Comparison of ENCODE assay signal across 12 cellular contexts in genomic region chr14:24338843-24339242, GRCh38. TPM values are rescaled to one million over a fixed set of nuclear protein-coding genes. Genes with fewer than 3 reads are reported as not detected.
DNase-seq lines count a peak whose midpoint lies in the region; ATAC-seq, FAIRE-seq and TF ChIP-seq lines count a peak whose summit lies in the region.
"Had no signal": no experiment of that assay in that cellular context is flagged by ENCODE, and none has a peak within 500 bp of the region (broad histone marks: within the 10 kb centered on the region; RNA-seq: fewer than 3 reads in every experiment).

No MANE protein-coding gene starts in this region.

- H3K4me3 ChIP-seq in heart right ventricle (peak overlapping the region; percentile 16 to 67 (median 54)), GM12878 (peak overlapping the region; percentile 93), uterus (peak overlapping the region; percentile 18 to 31), lower leg skin (ENCODE audit: low read depth, poor library complexity, severe bottlenecking) (no peak overlapping the region)

- no peak for TF ChIP-seq POLR2A in GM12878 (IDR thresholded peaks at IDR 0.05; ENCODE audit: low read depth, low read length)
- no peak for TF ChIP-seq POLR2A in uterus (IDR thresholded peaks at IDR 0.05)
- no peak for TF ChIP-seq POLR2A in lower leg skin (IDR thresholded peaks at IDR 0.05)

- peak overlapping the region in 2 of 6 donors; percentile 33 to 67 for H3K27ac Mint-ChIP-seq in naive B cell

- H3K36me3 ChIP-seq in heart right ventricle (peaks cover 0 to 26% (median 0%) of the 10 kb centered on the region in 9 donors), GM12878 (ENCODE audit: control insufficient read depth in 2 of 2, insufficient read depth in 2 of 2, low read length in 1 of 2) (no peaks in the 10 kb centered on the region; a peak in 1 of 4 replicates), uterus (no peaks in the 10 kb centered on the region)
- H3K36me3 ChIP-seq: BE2C had no signal

- intact Hi-C loops in heart right ventricle (cut with DNase I): no loop called here
- intact Hi-C loops in cardiac septum (cut with DNase I): no loop called here
- intact Hi-C loops in GM12878 (cut with micrococcal nuclease; ENCODE audit: unreplicated experiment): no loop called here
- intact Hi-C loops in uterus (cut with DNase I; ENCODE audit: low total_unique reads): loop anchor here (10.0 kb wide), 1 partner anchor 96 kb away; no protein-coding TSS in a partner anchor
- intact Hi-C loops in lower leg skin (cut with DNase I; ENCODE audit: low total_unique reads): no loop called here

- peaks cover 23 to 37% (median 30%) of the 10 kb centered on the region in 3 donors for H3K4me1 Mint-ChIP-seq in naive B cell

- DNase-seq in heart right ventricle (no peak), cardiac septum (ENCODE audit: low spot score) (no peak), GM12878 (ENCODE audit: low read depth, low spot score) (no peak), naive B cell (no peak), uterus (no peak), lower leg skin (ENCODE audit: low spot score in 2 of 2) (no peak), NCI-H2196 treated with DMSO at 0.1 percent for 48 hours (lab: John Stamatoyannopoulos, UW; ENCODE audit: unreplicated experiment) (no peak), GF-D8 (lab: John Stamatoyannopoulos, UW) (no peak)
- DNase-seq: BE2C, NCI-H2029 treated with DMSO at 0.1 percent for 48 hours had no signal

- peak overlapping the region in 7 of 10 donors; percentile 13 to 91 (median 66) for H3K27ac ChIP-seq in heart right ventricle
- no peak overlapping the region for H3K27ac ChIP-seq in GM12878 (ENCODE audit: control insufficient read depth, insufficient read depth)
- H3K27ac ChIP-seq in uterus: no peak overlapping the region
- H3K27ac ChIP-seq: SK-N-MC had no signal

- H3K4me1 ChIP-seq in heart right ventricle (peaks cover 8 to 54% (median 35%) of the 10 kb centered on the region in 9 donors), GM12878 (ENCODE audit: control insufficient read depth, insufficient read depth, low read length) (peaks cover 12% of the 10 kb centered on the region), uterus (peaks cover 0 to 8% of the 10 kb centered on the region in 2 donors)
- H3K4me1 ChIP-seq: BE2C had no signal

- SMC1A ChIA-PET in GM12878 (lab: Charles Lee; ENCODE audit: uncharacterized antibody, unreplicated experiment): interaction anchor here (1.0 to 7.7 kb wide), 4 partner anchors 9 to 95 kb away, joined by 3 to 73 read pairs (median 7); partner anchors contain the start of gene KHNYN

- peaks cover 4 to 18% of the 10 kb centered on the region in 2 donors for H3K36me3 Mint-ChIP-seq in naive B cell

- RAD21 ChIA-PET in GM12878 (lab: Charles Lee; ENCODE audit: unreplicated experiment): interaction anchor here (1.6 to 5.7 kb wide), 3 partner anchors 27 to 92 kb away, joined by 3 to 45 read pairs (median 15); partner anchors contain the start of genes CBLN3 and KHNYN

- H3K9me3 Mint-ChIP-seq in naive B cell: peaks cover 0 to 1% (median 0%) of the 10 kb centered on the region in 7 donors

- no peak overlapping the region; the same call in 1 of the 2 replicates for H2AFZ ChIP-seq in GM12878 (ENCODE audit: control insufficient read depth, low read depth, low read length)

- TF ChIP-seq EP300 in GM12878 (IDR thresholded peaks at IDR 0.05; ENCODE audit: borderline replicate concordance in 1 of 2, control insufficient read depth in 1 of 2, low read depth in 2 of 2, low read length in 2 of 2): no peak

- ATAC-seq in heart right ventricle (no peak), GM12878 (no peak), naive B cell (ENCODE audit: low read depth in 2 of 2) (no peak)

- H3K9me3 ChIP-seq in heart right ventricle (no peaks in the 10 kb centered on the region), GM12878 (replicated peaks; ENCODE audit: control insufficient read depth, insufficient read depth, low read length) (no peaks in the 10 kb centered on the region), uterus (no peaks in the 10 kb centered on the region)
- H3K9me3 ChIP-seq: BE2C had no signal

- H3K4me3 Mint-ChIP-seq in naive B cell: peak overlapping the region; percentile 88 to 98 (median 96)

- H3K27me3 ChIP-seq in heart right ventricle: peaks cover 0 to 48% (median 26%) of the 10 kb centered on the region in 7 donors
- peaks cover 0 to 9% of the 10 kb centered on the region in 2 experiments; a peak in 2 of 4 replicates for H3K27me3 ChIP-seq in GM12878 (replicated peaks in 1 of 2; ENCODE audit: control insufficient read depth in 2 of 2, insufficient read depth in 2 of 2, low read length in 1 of 2)
- peaks cover 0 to 20% of the 10 kb centered on the region in 2 donors for H3K27me3 ChIP-seq in uterus

- H3K4me2 ChIP-seq in GM12878 (ENCODE audit: control insufficient read depth, insufficient read depth): peak overlapping the region; percentile 84

- TF ChIP-seq CTCF in heart right ventricle (IDR thresholded peaks at IDR 0.05) (no peak), GM12878 (IDR thresholded peaks at IDR 0.05 in 2 of 3, conservative IDR thresholded peaks at IDR 0.05 in 1 of 3; ENCODE audit: control insufficient read depth in 2 of 3, extremely low read depth in 1 of 3, insufficient read depth in 1 of 3, low read depth in 3 of 3, low read length in 3 of 3) (no peak), uterus (IDR thresholded peaks at IDR 0.05) (no peak), lower leg skin (IDR thresholded peaks at IDR 0.05) (no peak)

- H3K27me3 Mint-ChIP-seq in naive B cell: peaks cover 17 to 26% (median 17%) of the 10 kb centered on the region in 3 donors

- in situ Hi-C loops in GM12878 (cut with MboI): no loop called here

- no peaks in the 10 kb centered on the region for H3K79me2 ChIP-seq in GM12878 (ENCODE audit: control insufficient read depth, insufficient read depth, low read length)

- no peak for TF ChIP-seq RAD21 in GM12878 (IDR thresholded peaks at IDR 0.05; ENCODE audit: insufficient read depth, low read depth, low read length)

- no peak for FAIRE-seq in GM12878 (lab: Jason Lieb, UNC)
- FAIRE-seq: endometrium had no signal

- no peak overlapping the region for H3K9ac ChIP-seq in GM12878 (ENCODE audit: control insufficient read depth, insufficient read depth, low read length)

- H4K20me1 ChIP-seq in GM12878 (ENCODE audit: control insufficient read depth, insufficient read depth): no peaks in the 10 kb centered on the region

- CTCF ChIA-PET in GM12878 (lab: Yijun Ruan, JAX): interaction anchor here (1.2 to 16.6 kb wide), 6 partner anchors 10 to 101 kb away, joined by 3 to 452 read pairs (median 11); partner anchors contain the start of genes CBLN3, KHNYN, SDR39U1 and TINF2

- WGBS in heart right ventricle, 2 donors: 68 to 75% methylated on average over 14 of the region's 14 CpGs
- 78% methylated on average over 14 of the region's 14 CpGs for WGBS in GM12878 (ENCODE audit: insufficient coverage, insufficient replicate concordance, low lambda C conversion rate, missing lambda C conversion rate)
- WGBS in lower leg skin, 2 donors: 69 to 80% methylated on average over 11 to 14 of the region's 14 CpGs

- POLR2A ChIA-PET in GM12878 (lab: Charles Lee): interaction anchor here (1.1 to 4.7 kb wide), 5 partner anchors 19 to 103 kb away, joined by 3 to 23 read pairs (median 5); partner anchors contain the start of genes CBLN3 and KHNYN

- no TSS peak for BruUV-seq in GM12878 (replicated peaks; lab: Mats Ljungman, UMichigan)

RNA-seq across cellular contexts. Expression of gene RIPK3, which starts 0.9 kb away (rescaled TPM):
- total RNA-seq in heart right ventricle (1 to 10 TPM; 1.7 to 4.9 (median 3.5) TPM), cardiac septum (3.5 TPM), GM12878 (2014; rRNA removed) (10.7 and 11.6 TPM in 2 replicates), GM12878 (2014; rRNA removed; fragmentation: Illumina TruSeq; extraction: Trizol) (8.3 and 8.6 TPM in 2 replicates), GM12878 (2021) (11.2 and 12.8 TPM in 2 replicates), uterus (100 to 1,000 TPM in 1 of 4 donors, 1 to 10 TPM in 2, under 1 TPM in 1; 0.29 to 123 (median 6.0) TPM), lower leg skin (10 to 100 TPM in 1 of 4 donors, 1 to 10 TPM in 3; 6.3 to 18.0 (median 7.2) TPM)
- polyA plus RNA-seq in heart right ventricle (1 to 10 TPM; 4.9 to 7.1 TPM), GM12878 (2011; rRNA removed) (4.4 and 6.5 TPM in 2 replicates), GM12878 (2014; fragmentation: Illumina TruSeq; extraction: Trizol) (7.4 and 8.3 TPM in 2 replicates), GM12878 (2014; fragmentation: Nextera tagmentation; extraction: Ambion mirVana) (1 to 10 TPM; 2.0 to 2.7 TPM), GM12878 (2014; rRNA removed) (13.6 and 17.1 TPM in 2 replicates), GM12878 (2016; fragmentation: Nextera tagmentation; extraction: Ambion mirVana) (1 to 10 TPM; 7.5 to 8.0 TPM), naive B cell (ENCODE audit: low read depth in 6 of 6) (10 to 100 TPM in 2 of 6 donors, 1 to 10 TPM in 3, not detected in 1; 7.7 to 12.9 (median 9.3) TPM)
- total RNA-seq in GM12878 (2013; cell fraction: nucleolus; rRNA removed): 35.9 and 37.3 TPM in 2 replicates
- polyA plus RNA-seq in GM12878 (2011; ENCODE audit: low read depth): 4.4 TPM
- polyA plus RNA-seq in GM12878 (2011; cell fraction: cytosol; rRNA removed): 5.2 and 7.4 TPM in 2 replicates
- polyA plus RNA-seq in GM12878 (2011; cell fraction: nucleus; rRNA removed): 31.0 and 36.7 TPM in 2 replicates
- polyA plus RNA-seq in GM12878 (2012): 6.6 and 8.2 TPM in 2 replicates
- polyA minus RNA-seq in GM12878 (2011; rRNA and poly(A)+ RNA removed): 4.5 and 9.0 TPM in 2 replicates
- polyA minus RNA-seq in GM12878 (2011; cell fraction: cytosol; rRNA and poly(A)+ RNA removed): 1.3 and 2.7 TPM in 2 replicates
- 23.9 and 29.9 TPM in 2 replicates for polyA minus RNA-seq in GM12878 (2011; cell fraction: nucleus; rRNA and poly(A)+ RNA removed)

RNA-seq across cellular contexts. Expression of gene ADCY4, which starts 4.0 kb away (rescaled TPM):
- total RNA-seq in heart right ventricle (10 to 100 TPM; 17.4 to 37.0 (median 22.9) TPM), cardiac septum (71.9 TPM), GM12878 (2014; rRNA removed) (0.11 and 0.23 TPM in 2 replicates), GM12878 (2014; rRNA removed; fragmentation: Illumina TruSeq; extraction: Trizol) (0.46 TPM in 1 of 2 replicates, not detected in the other), GM12878 (2021) (0.87 and 1.0 TPM in 2 replicates), uterus (100 to 1,000 TPM in 2 of 4 donors, 10 to 100 TPM in 2; 22.8 to 138 (median 86.1) TPM), lower leg skin (10 to 100 TPM in 3 of 4 donors, 1 to 10 TPM in 1; 6.7 to 22.8 (median 16.5) TPM)
- polyA plus RNA-seq in heart right ventricle (100 to 1,000 TPM in 1 of 2 donors, 10 to 100 TPM in 1; 23.1 to 104 TPM), GM12878 (2011; rRNA removed) (0.09 and 0.34 TPM in 2 replicates), GM12878 (2014; fragmentation: Illumina TruSeq; extraction: Trizol) (0.21 and 0.60 TPM in 2 replicates), GM12878 (2014; fragmentation: Nextera tagmentation; extraction: Ambion mirVana) (under 1 TPM; 0.05 to 0.11 TPM), GM12878 (2014; rRNA removed) (0.19 and 1.1 TPM in 2 replicates), GM12878 (2016; fragmentation: Nextera tagmentation; extraction: Ambion mirVana) (under 1 TPM; 0.21 to 0.33 TPM), naive B cell (ENCODE audit: low read depth in 6 of 6) (under 1 TPM in 3 of 6 donors, not detected in 3; 0.29 to 0.53 (median 0.32) TPM)
- 6.1 and 8.0 TPM in 2 replicates for total RNA-seq in GM12878 (2013; cell fraction: nucleolus; rRNA removed)
- 0.38 TPM for polyA plus RNA-seq in GM12878 (2011; ENCODE audit: low read depth)
- 0.12 and 0.23 TPM in 2 replicates for polyA plus RNA-seq in GM12878 (2011; cell fraction: cytosol; rRNA removed)
- 3.5 and 6.1 TPM in 2 replicates for polyA plus RNA-seq in GM12878 (2011; cell fraction: nucleus; rRNA removed)
- 1.0 and 1.3 TPM in 2 replicates for polyA plus RNA-seq in GM12878 (2012)
- polyA minus RNA-seq in GM12878 (2011; rRNA and poly(A)+ RNA removed): 0.82 and 1.0 TPM in 2 replicates
- not detected in 2 replicates for polyA minus RNA-seq in GM12878 (2011; cell fraction: cytosol; rRNA and poly(A)+ RNA removed)
- polyA minus RNA-seq in GM12878 (2011; cell fraction: nucleus; rRNA and poly(A)+ RNA removed): 0.73 and 2.0 TPM in 2 replicates

RNA-seq across cellular contexts. Expression of gene LTB4R, which starts 27.5 kb away (rescaled TPM):
- total RNA-seq in heart right ventricle: 1 to 10 TPM in 7 of 10 donors, under 1 TPM in 3; 0.76 to 3.1 (median 1.8) TPM
- polyA plus RNA-seq in heart right ventricle: 1 to 10 TPM; 3.2 to 3.7 TPM
- 1.8 TPM for total RNA-seq in cardiac septum
- total RNA-seq in GM12878 (2013; cell fraction: nucleolus; rRNA removed): 13.4 and 13.7 TPM in 2 replicates
- 4.9 and 10.8 TPM in 2 replicates for total RNA-seq in GM12878 (2014; rRNA removed)
- 2.9 and 3.1 TPM in 2 replicates for total RNA-seq in GM12878 (2014; rRNA removed; fragmentation: Illumina TruSeq; extraction: Trizol)
- total RNA-seq in GM12878 (2021): 6.8 and 9.2 TPM in 2 replicates
- polyA plus RNA-seq in GM12878 (2011; ENCODE audit: low read depth): 3.4 TPM
- polyA plus RNA-seq in GM12878 (2011; rRNA removed): 3.9 and 4.8 TPM in 2 replicates
- 2.9 and 6.0 TPM in 2 replicates for polyA plus RNA-seq in GM12878 (2011; cell fraction: cytosol; rRNA removed)
- polyA plus RNA-seq in GM12878 (2011; cell fraction: nucleus; rRNA removed): 77.6 and 82.4 TPM in 2 replicates
- 6.1 and 6.6 TPM in 2 replicates for polyA plus RNA-seq in GM12878 (2012)
- 7.8 and 10.6 TPM in 2 replicates for polyA plus RNA-seq in GM12878 (2014; fragmentation: Illumina TruSeq; extraction: Trizol)
- polyA plus RNA-seq in GM12878 (2014; fragmentation: Nextera tagmentation; extraction: Ambion mirVana): 1 to 10 TPM; 1.2 to 1.7 TPM
- polyA plus RNA-seq in GM12878 (2014; rRNA removed): 14.0 and 18.3 TPM in 2 replicates
- 1 to 10 TPM; 3.1 to 3.2 TPM for polyA plus RNA-seq in GM12878 (2016; fragmentation: Nextera tagmentation; extraction: Ambion mirVana)
- polyA minus RNA-seq in GM12878 (2011; rRNA and poly(A)+ RNA removed): 2.3 and 5.1 TPM in 2 replicates
- 1.6 and 2.1 TPM in 2 replicates for polyA minus RNA-seq in GM12878 (2011; cell fraction: cytosol; rRNA and poly(A)+ RNA removed)
- polyA minus RNA-seq in GM12878 (2011; cell fraction: nucleus; rRNA and poly(A)+ RNA removed): 7.6 and 11.2 TPM in 2 replicates
- polyA plus RNA-seq in naive B cell (ENCODE audit: low read depth in 6 of 6): 1 to 10 TPM; 1.4 to 2.4 (median 2.1) TPM
- total RNA-seq in uterus: 10 to 100 TPM in 1 of 4 donors, 1 to 10 TPM in 3; 3.7 to 19.5 (median 5.6) TPM
- total RNA-seq in lower leg skin: 100 to 1,000 TPM in 1 of 4 donors, 10 to 100 TPM in 3; 58.9 to 118 (median 70.9) TPM

RNA-seq across cellular contexts. Expression of gene LTB4R2, which starts 28.9 kb away (rescaled TPM):
- total RNA-seq in heart right ventricle (1 to 10 TPM in 7 of 10 donors, under 1 TPM in 3; 0.68 to 2.4 (median 1.3) TPM), cardiac septum (2.2 TPM), GM12878 (2014; rRNA removed) (7.8 and 10.0 TPM in 2 replicates), GM12878 (2014; rRNA removed; fragmentation: Illumina TruSeq; extraction: Trizol) (2.6 and 2.8 TPM in 2 replicates), GM12878 (2021) (8.9 and 13.0 TPM in 2 replicates), uterus (1 to 10 TPM in 3 of 4 donors, not detected in 1; 1.0 to 7.1 (median 5.6) TPM), lower leg skin (100 to 1,000 TPM in 3 of 4 donors, 10 to 100 TPM in 1; 88.1 to 173 (median 147) TPM)
- polyA plus RNA-seq in heart right ventricle (under 1 TPM; 0.51 to 0.90 TPM), GM12878 (2011; rRNA removed) (2.4 and 2.5 TPM in 2 replicates), GM12878 (2014; fragmentation: Illumina TruSeq; extraction: Trizol) (3.0 and 3.3 TPM in 2 replicates), GM12878 (2014; fragmentation: Nextera tagmentation; extraction: Ambion mirVana) (under 1 TPM; 0.06 to 0.09 TPM), GM12878 (2014; rRNA removed) (16.0 and 17.8 TPM in 2 replicates), GM12878 (2016; fragmentation: Nextera tagmentation; extraction: Ambion mirVana) (1 to 10 TPM in 1 of 2 experiments, under 1 TPM in 1; 0.96 to 1.2 TPM), naive B cell (ENCODE audit: low read depth in 6 of 6) (1 to 10 TPM in 1 of 6 donors, under 1 TPM in 5; 0.28 to 1.2 (median 0.69) TPM)
- 43.5 and 48.4 TPM in 2 replicates for total RNA-seq in GM12878 (2013; cell fraction: nucleolus; rRNA removed)
- 1.2 TPM for polyA plus RNA-seq in GM12878 (2011; ENCODE audit: low read depth)
- polyA plus RNA-seq in GM12878 (2011; cell fraction: cytosol; rRNA removed): 1.9 and 4.5 TPM in 2 replicates
- polyA plus RNA-seq in GM12878 (2011; cell fraction: nucleus; rRNA removed): 58.1 and 70.5 TPM in 2 replicates
- 4.6 and 4.9 TPM in 2 replicates for polyA plus RNA-seq in GM12878 (2012)
- 3.4 and 4.6 TPM in 2 replicates for polyA minus RNA-seq in GM12878 (2011; rRNA and poly(A)+ RNA removed)
- 0.94 and 1.6 TPM in 2 replicates for polyA minus RNA-seq in GM12878 (2011; cell fraction: cytosol; rRNA and poly(A)+ RNA removed)
- 13.5 and 26.6 TPM in 2 replicates for polyA minus RNA-seq in GM12878 (2011; cell fraction: nucleus; rRNA and poly(A)+ RNA removed)

RNA-seq across cellular contexts. Expression of gene NFATC4, which starts 29.1 kb away (rescaled TPM):
- total RNA-seq in heart right ventricle (10 to 100 TPM in 4 of 10 donors, 1 to 10 TPM in 6; 3.0 to 42.0 (median 7.8) TPM), cardiac septum (13.3 TPM), GM12878 (2014; rRNA removed) (7.0 and 7.1 TPM in 2 replicates), GM12878 (2014; rRNA removed; fragmentation: Illumina TruSeq; extraction: Trizol) (2.2 and 4.1 TPM in 2 replicates), GM12878 (2021) (13.5 and 19.2 TPM in 2 replicates), uterus (100 to 1,000 TPM in 1 of 4 donors, 10 to 100 TPM in 3; 25.6 to 187 (median 86.4) TPM), lower leg skin (10 to 100 TPM in 3 of 4 donors, 1 to 10 TPM in 1; 8.3 to 26.1 (median 14.0) TPM)
- polyA plus RNA-seq in heart right ventricle (10 to 100 TPM; 28.7 to 69.2 TPM), GM12878 (2011; rRNA removed) (4.5 and 5.6 TPM in 2 replicates), GM12878 (2014; fragmentation: Illumina TruSeq; extraction: Trizol) (4.8 and 5.3 TPM in 2 replicates), GM12878 (2014; fragmentation: Nextera tagmentation; extraction: Ambion mirVana) (1 to 10 TPM in 1 of 2 experiments, under 1 TPM in 1; 0.97 to 4.5 TPM), GM12878 (2014; rRNA removed) (14.3 and 15.3 TPM in 2 replicates), GM12878 (2016; fragmentation: Nextera tagmentation; extraction: Ambion mirVana) (1 to 10 TPM; 2.0 to 2.9 TPM), naive B cell (ENCODE audit: low read depth in 6 of 6) (under 1 TPM in 2 of 6 donors, not detected in 4; 0.19 to 0.43 TPM)
- total RNA-seq in GM12878 (2013; cell fraction: nucleolus; rRNA removed): 56.5 and 68.4 TPM in 2 replicates
- 11.7 TPM for polyA plus RNA-seq in GM12878 (2011; ENCODE audit: low read depth)
- 5.3 and 6.3 TPM in 2 replicates for polyA plus RNA-seq in GM12878 (2011; cell fraction: cytosol; rRNA removed)
- 117 and 162 TPM in 2 replicates for polyA plus RNA-seq in GM12878 (2011; cell fraction: nucleus; rRNA removed)
- polyA plus RNA-seq in GM12878 (2012): 20.7 and 22.0 TPM in 2 replicates
- 2.4 and 5.4 TPM in 2 replicates for polyA minus RNA-seq in GM12878 (2011; rRNA and poly(A)+ RNA removed)
- polyA minus RNA-seq in GM12878 (2011; cell fraction: cytosol; rRNA and poly(A)+ RNA removed): 2.0 and 4.0 TPM in 2 replicates
- polyA minus RNA-seq in GM12878 (2011; cell fraction: nucleus; rRNA and poly(A)+ RNA removed): 7.2 and 7.7 TPM in 2 replicates

Comparison
In these comparisons a context has a peak if more than half of its experiments do, and no peak if none do; other contexts are left out.
1. H3K27ac ChIP-seq: peak in heart right ventricle (7 of 10); none in GM12878 (single experiment) and uterus (0 of 2).